Comparison of ENCODE assay signal across 11 cellular contexts in the genomic region with DNA sequence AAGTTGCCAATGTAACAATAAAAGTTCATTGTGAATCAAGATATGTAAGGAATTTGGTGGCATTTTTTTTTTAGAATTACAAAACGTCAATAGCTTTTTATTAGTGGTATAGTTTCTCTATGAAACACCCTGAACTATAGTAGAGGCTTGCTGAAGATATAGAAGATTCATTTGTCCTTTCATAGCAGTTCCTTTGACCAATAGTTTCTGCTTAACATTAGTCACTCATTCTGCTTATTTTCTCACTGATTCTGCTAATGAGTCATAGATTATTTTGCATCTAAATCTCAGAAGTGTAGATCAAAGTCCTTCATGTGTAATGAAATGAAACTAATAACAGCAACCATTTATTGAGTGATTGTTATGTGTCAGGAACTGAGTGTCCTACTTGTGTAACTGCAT.
DNase-seq lines count a peak whose midpoint lies in the region; ATAC-seq lines count a peak whose summit lies in the region.
"Had no signal": no experiment of that assay in that cellular context is flagged by ENCODE, and none has a peak within 500 bp of the region (broad histone marks: within the 10 kb centered on the region; RNA-seq: fewer than 3 reads in every experiment).

No MANE protein-coding gene starts in this region.

- no peaks in the 10 kb centered on the region for H3K9me3 Mint-ChIP-seq in activated T-cell treated with anti-CD3 and anti-CD28 coated beads, Interleukin-2, amount 50 U/mL, for 24 hours
- no peaks in the 10 kb centered on the region for H3K9me3 Mint-ChIP-seq in stimulated activated naive CD8-positive, alpha-beta T cell treated with anti-CD3 and anti-CD28 coated beads, Interleukin-15, Interleukin-2, amounts not matched to agents 100 ng/mL and 50 ng/mL, for 24 hours
- H3K9me3 Mint-ChIP-seq: activated CD4-positive, alpha-beta memory T cell treated with anti-CD3 and anti-CD28 coated beads, Interleukin-2, amount 10 ng/mL, durations not matched to agents 7 days and 5 days; natural killer cell had no signal

- peak; percentile 49 for ATAC-seq in HG02884 (IDR thresholded peaks at IDR 0.05; ENCODE audit: unreplicated experiment)
- ATAC-seq: natural killer cell had no signal

- no peak overlapping the region for H3K4me3 Mint-ChIP-seq in activated T-cell treated with anti-CD3 and anti-CD28 coated beads, Interleukin-2, amount 50 U/mL, for 24 hours
- no peak overlapping the region for H3K4me3 Mint-ChIP-seq in stimulated activated naive CD8-positive, alpha-beta T cell treated with anti-CD3 and anti-CD28 coated beads, Interleukin-15, Interleukin-2, amounts not matched to agents 100 ng/mL and 50 ng/mL, for 24 hours
- H3K4me3 Mint-ChIP-seq: activated CD4-positive, alpha-beta memory T cell treated with anti-CD3 and anti-CD28 coated beads, Interleukin-2, amount 10 ng/mL, durations not matched to agents 7 days and 5 days; natural killer cell had no signal

- H3K27me3 Mint-ChIP-seq in activated T-cell treated with anti-CD3 and anti-CD28 coated beads, Interleukin-2, amount 50 U/mL, for 24 hours = no peaks in the 10 kb centered on the region
- H3K27me3 Mint-ChIP-seq in stimulated activated naive CD8-positive, alpha-beta T cell treated with anti-CD3 and anti-CD28 coated beads, Interleukin-15, Interleukin-2, amounts not matched to agents 100 ng/mL and 50 ng/mL, for 24 hours = no peaks in the 10 kb centered on the region
- H3K27me3 Mint-ChIP-seq: activated CD4-positive, alpha-beta memory T cell treated with anti-CD3 and anti-CD28 coated beads, Interleukin-2, amount 10 ng/mL, durations not matched to agents 7 days and 5 days had no signal

- H3K36me3 Mint-ChIP-seq in activated T-cell treated with anti-CD3 and anti-CD28 coated beads, Interleukin-2, amount 50 U/mL, for 24 hours (ENCODE audit: low read depth) = no peaks in the 10 kb centered on the region
- no peaks in the 10 kb centered on the region for H3K36me3 Mint-ChIP-seq in stimulated activated naive CD8-positive, alpha-beta T cell treated with anti-CD3 and anti-CD28 coated beads, Interleukin-15, Interleukin-2, amounts not matched to agents 100 ng/mL and 50 ng/mL, for 24 hours (ENCODE audit: low read depth)
- H3K36me3 Mint-ChIP-seq: natural killer cell had no signal

- H3K4me1 Mint-ChIP-seq in activated T-cell treated with anti-CD3 and anti-CD28 coated beads, Interleukin-2, amount 50 U/mL, for 24 hours (ENCODE audit: low read depth) = peaks cover 38% of the 10 kb centered on the region
- peaks cover 55% of the 10 kb centered on the region for H3K4me1 Mint-ChIP-seq in stimulated activated naive CD8-positive, alpha-beta T cell treated with anti-CD3 and anti-CD28 coated beads, Interleukin-15, Interleukin-2, amounts not matched to agents 100 ng/mL and 50 ng/mL, for 24 hours (ENCODE audit: low read depth)
- H3K4me1 Mint-ChIP-seq: activated CD4-positive, alpha-beta memory T cell treated with anti-CD3 and anti-CD28 coated beads, Interleukin-2, amount 10 ng/mL, durations not matched to agents 7 days and 5 days had no signal

- H3K27ac Mint-ChIP-seq in activated T-cell treated with anti-CD3 and anti-CD28 coated beads, Interleukin-2, amount 50 U/mL, for 24 hours = peak overlapping the region; percentile 44
- H3K27ac Mint-ChIP-seq in stimulated activated naive CD8-positive, alpha-beta T cell treated with anti-CD3 and anti-CD28 coated beads, Interleukin-15, Interleukin-2, amounts not matched to agents 100 ng/mL and 50 ng/mL, for 24 hours = peak overlapping the region; percentile 24
- H3K27ac Mint-ChIP-seq: activated CD4-positive, alpha-beta memory T cell treated with anti-CD3 and anti-CD28 coated beads, Interleukin-2, amount 10 ng/mL, durations not matched to agents 7 days and 5 days; natural killer cell had no signal

- no peak for DNase-seq in activated T-cell treated with anti-CD3 and anti-CD28 coated beads, Interleukin-2, amount 50 U/mL, for 24 hours
- DNase-seq in activated T-cell treated with anti-CD3 and anti-CD28 coated beads for 4 hours (no peak), RPMI7951 (ENCODE audit: low read depth) (peak; percentile 5), DMS79 (lab: John Stamatoyannopoulos, UW) (no peak), NCI-H1694 treated with DMSO at 0.1 percent for 48 hours (lab: John Stamatoyannopoulos, UW) (no peak), NCI-H524 (lab: John Stamatoyannopoulos, UW) (no peak)
- DNase-seq: activated CD4-positive, alpha-beta memory T cell treated with anti-CD3 and anti-CD28 coated beads, Interleukin-2, amount 10 ng/mL, durations not matched to agents 7 days and 5 days; natural killer cell; NCI-H2227 treated with DMSO at 0.1 percent for 48 hours had no signal
